27 cellular contexts compared by ENCODE assay signal in genomic region chr5:105197531-105197930, GRCh38.
"Had no signal": no experiment of that assay in that cellular context is flagged by ENCODE, and none has a peak within 500 bp of the region (broad histone marks: within the 10 kb centered on the region; RNA-seq: fewer than 3 reads in every experiment).

No MANE protein-coding gene starts in this region.

- FAIRE-seq: bronchial epithelial cell had no signal

- H3K36me3 ChIP-seq: ascending aorta, cardiac muscle cell had no signal

- ATAC-seq: activated CD8-positive, alpha-beta T cell treated with anti-CD3 and anti-CD28 coated beads for 36 hours; activated naive CD8-positive, alpha-beta T cell treated with anti-CD3 and anti-CD28 coated beads, Interleukin-2, amount 50 U/mL, for 24 hours had no signal

- H3K4me3 ChIP-seq: ascending aorta, cardiac muscle cell had no signal

- H3K4me1 ChIP-seq: ascending aorta had no signal

- H3K9me3 ChIP-seq: ascending aorta had no signal

- H3K27ac ChIP-seq: ascending aorta, cardiac muscle cell, VCaP had no signal

- H3K27me3 ChIP-seq: ascending aorta, cardiac muscle cell had no signal

- DNase-seq: activated B cell treated with CpG ODN at 0.5 μM for 24 hours; activated CD4-positive, alpha-beta memory T cell treated with anti-CD3 and anti-CD28 coated beads for 36 hours; activated CD4-positive, alpha-beta T cell treated with anti-CD3 and anti-CD28 coated beads for 4 hours; activated CD4-positive, alpha-beta T cell treated with anti-CD3 and anti-CD28 coated beads, Interleukin-2, amount 10 ng/mL, durations not matched to agents 24 days and 14 days; activated CD4-positive, alpha-beta T cell treated with anti-CD3 and anti-CD28 coated beads, Interleukin-2, amount 50 U/mL, for 1 hour; activated CD4-positive, alpha-beta T cell treated with anti-CD3 and anti-CD28 coated beads, Interleukin-2, amount 50 U/mL, for 4 hours; activated CD4-positive, CD25-positive, alpha-beta regulatory T cell treated with anti-CD3 and anti-CD28 coated beads, Interleukin-2, amount 50 U/mL, for 72 hours; activated CD8-positive, alpha-beta memory T cell treated with anti-CD3 and anti-CD28 coated beads, Interleukin-2, amount 50 U/mL, for 4 hours; activated CD8-positive, alpha-beta T cell treated with anti-CD3 and anti-CD28 coated beads for 36 hours; activated effector memory CD4-positive, alpha-beta T cell treated with Interleukin-2 at 50 U/mL for 16 hours; activated gamma-delta T cell; activated naive CD4-positive, alpha-beta T cell treated with anti-CD3 and anti-CD28 coated beads, Interleukin-2, amount 10 ng/mL, durations not matched to agents 7 days and 5 days; activated naive CD4-positive, alpha-beta T cell treated with Interleukin-2 at 50 U/mL for 16 hours; activated naive CD8-positive, alpha-beta T cell treated with anti-CD3 and anti-CD28 coated beads, Interleukin-2, amount 10 ng/mL, durations not matched to agents 7 days and 5 days; activated naive CD8-positive, alpha-beta T cell treated with anti-CD3 and anti-CD28 coated beads, Interleukin-2, amount 50 U/mL, for 24 hours; activated T-cell treated with anti-CD3 and anti-CD28 coated beads, Interleukin-2, amount 50 U/mL, for 24 hours; activated T-cell treated with anti-CD3 and anti-CD28 coated beads, Interleukin-2, amount 50 U/mL, for 48 hours; amygdala; anterior cingulate cortex; caudate nucleus; T-helper 1 cell; T-helper 2 cell; T-helper 9 cell had no signal
